8 cellular contexts compared by ENCODE assay signal in the genomic region with DNA sequence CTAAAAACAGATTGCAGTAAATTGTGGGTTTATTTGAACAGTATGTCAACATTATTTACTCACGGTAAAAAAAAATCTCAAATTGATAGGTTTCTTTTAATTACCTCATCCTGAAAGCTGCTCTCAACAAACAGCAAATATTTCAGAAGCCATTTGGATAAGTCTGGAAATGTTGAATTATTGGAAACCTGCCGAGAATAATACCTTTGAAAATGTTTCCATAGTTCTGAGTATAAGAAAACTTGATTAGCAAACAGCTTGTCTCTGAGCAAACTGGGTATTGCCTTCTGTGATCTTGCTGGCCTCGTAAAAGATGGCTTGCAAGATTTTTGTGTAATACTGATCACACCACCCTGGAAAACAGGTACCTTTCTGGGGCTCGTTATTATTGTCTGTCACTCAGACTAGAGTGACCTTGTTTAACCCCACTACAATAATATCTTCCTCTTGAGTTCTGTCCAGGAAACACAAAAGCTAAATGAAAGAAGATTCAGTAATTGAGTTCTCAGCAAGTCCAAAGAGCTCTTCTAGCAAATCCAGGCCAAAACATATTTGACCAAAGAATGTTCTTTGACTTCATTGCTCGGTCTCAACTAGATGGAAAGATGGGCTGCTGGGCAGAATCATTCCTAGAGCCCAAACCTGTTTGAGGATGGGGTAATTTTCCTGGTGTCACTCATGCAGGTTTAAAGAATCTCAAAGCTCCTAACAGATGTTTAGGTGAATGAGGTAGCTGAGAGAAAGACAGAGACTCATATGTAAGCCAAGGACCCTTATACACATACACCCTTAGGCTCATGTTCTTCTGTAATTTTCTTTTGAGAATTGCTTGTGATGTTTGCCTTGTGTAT.
DNase-seq lines count a peak whose midpoint lies in the region; ATAC-seq and TF ChIP-seq lines count a peak whose summit lies in the region.

No MANE protein-coding gene starts in this region.

- H3K9me3 Mint-ChIP-seq in Calu3 (ENCODE audit: low read depth, unreplicated experiment): no peaks in the 10 kb centered on the region
- H3K9me3 Mint-ChIP-seq in chondrocyte (ENCODE audit: low read depth): peaks cover 10% of the 10 kb centered on the region
- H3K9me3 Mint-ChIP-seq in natural killer cell treated with Interleukin-12 subunit alpha and Interleukin-12 subunit beta and Interleukin-15 and Interleukin-18, amount 100 ng/mL, for 72 hours: no peaks in the 10 kb centered on the region

- intact Hi-C loops in Calu3 (cut with micrococcal nuclease; ENCODE audit: unreplicated experiment): loop anchor here (2.0 kb wide), 1 partner anchor 99 kb away; no protein-coding TSS in a partner anchor

- H3K36me3 Mint-ChIP-seq in Calu3 (ENCODE audit: insufficient read depth, unreplicated experiment) (peaks cover 8% of the 10 kb centered on the region), chondrocyte (ENCODE audit: low read depth) (peaks cover 2% of the 10 kb centered on the region)
- H3K36me3 Mint-ChIP-seq in natural killer cell treated with Interleukin-12 subunit alpha and Interleukin-12 subunit beta and Interleukin-15 and Interleukin-18, amount 100 ng/mL, for 72 hours: no peaks in the 10 kb centered on the region

- H3K4me1 Mint-ChIP-seq in Calu3 (ENCODE audit: low read depth, unreplicated experiment) (peaks cover 25% of the 10 kb centered on the region), chondrocyte (ENCODE audit: low read depth) (peaks cover 40% of the 10 kb centered on the region)
- peaks cover 14 to 15% of the 10 kb centered on the region in 2 donors for H3K4me1 Mint-ChIP-seq in natural killer cell treated with Interleukin-12 subunit alpha and Interleukin-12 subunit beta and Interleukin-15 and Interleukin-18, amount 100 ng/mL, for 72 hours (ENCODE audit: low read depth in 2 of 2)

- no peak for ATAC-seq in natural killer cell treated with Interleukin-12 subunit alpha and Interleukin-12 subunit beta and Interleukin-15 and Interleukin-18, amount 100 ng/mL, for 72 hours

- H3K27ac Mint-ChIP-seq in Calu3 (ENCODE audit: unreplicated experiment) (peak overlapping the region; percentile 52), chondrocyte (ENCODE audit: unreplicated experiment) (peak overlapping the region; percentile 99)
- peak overlapping the region; percentile 77 to 100 for H3K27ac Mint-ChIP-seq in natural killer cell treated with Interleukin-12 subunit alpha and Interleukin-12 subunit beta and Interleukin-15 and Interleukin-18, amount 100 ng/mL, for 72 hours

- TF ChIP-seq CTCF in Calu3 (IDR thresholded peaks at IDR 0.05; ENCODE audit: unreplicated experiment) (no peak), chondrocyte (IDR thresholded peaks at IDR 0.05) (no peak), GM13976 (IDR thresholded peaks at IDR 0.05; ENCODE audit: borderline replicate concordance, control extremely low read depth, extremely low read depth, insufficient read depth, missing control alignments) (no peak)

- in situ Hi-C loops in GM13976 (cut with MboI; ENCODE audit: low sequenced_read_pairs, unreplicated experiment): no loop called here

- no TSS peak for BruUV-seq in Calu3 (replicated peaks; lab: Mats Ljungman, UMichigan)

- no peak for DNase-seq in Calu3
- peak; percentile 27 for DNase-seq in NCI-H2029 treated with DMSO at 0.1 percent for 48 hours (lab: John Stamatoyannopoulos, UW)
- no peak for DNase-seq in chondrocyte (ENCODE audit: low spot score)
- no peak for DNase-seq in natural killer cell treated with Interleukin-12 subunit alpha and Interleukin-12 subunit beta and Interleukin-15 and Interleukin-18, amount 100 ng/mL, for 72 hours (ENCODE audit: low spot score)
- no peak for DNase-seq in EL
- DNase-seq in NCI-H1436 (lab: John Stamatoyannopoulos, UW): no peak
- DNase-seq in inferior parietal cortex (ENCODE audit: extremely low spot score): no peak
- no peak for DNase-seq in GM13976 (ENCODE audit: low spot score)

- CTCF ChIA-PET in Calu3 (lab: Charles Lee): interaction anchor here (0.5 to 2.8 kb wide), 7 partner anchors 25 to 270 kb away, joined by 3 to 20 read pairs (median 3); no protein-coding TSS in a partner anchor

- peak overlapping the region; percentile 67 for H3K4me3 Mint-ChIP-seq in Calu3 (ENCODE audit: low read depth, unreplicated experiment)
- peak overlapping the region; percentile 76 for H3K4me3 Mint-ChIP-seq in chondrocyte (ENCODE audit: unreplicated experiment)
- H3K4me3 Mint-ChIP-seq in natural killer cell treated with Interleukin-12 subunit alpha and Interleukin-12 subunit beta and Interleukin-15 and Interleukin-18, amount 100 ng/mL, for 72 hours: peak overlapping the region; percentile 95

- H3K27me3 Mint-ChIP-seq in Calu3 (ENCODE audit: unreplicated experiment): no peaks in the 10 kb centered on the region
- H3K27me3 Mint-ChIP-seq in chondrocyte (ENCODE audit: low read depth): no peaks in the 10 kb centered on the region
- peaks cover 12 to 17% of the 10 kb centered on the region in 2 donors for H3K27me3 Mint-ChIP-seq in natural killer cell treated with Interleukin-12 subunit alpha and Interleukin-12 subunit beta and Interleukin-15 and Interleukin-18, amount 100 ng/mL, for 72 hours
